In genomic region chr6:42987533-42988451, GRCh38 we compare ENCODE assay signal across 1 cellular context.
TF ChIP-seq lines count a peak whose summit lies in the region.

No MANE protein-coding gene starts in this region.

TF ChIP-seq in HepG2, 621 proteins besides CTCF, POLR2A, EP300 and RAD21:
- no peak for TF ChIP-seq EEA1 (CRISPR knock-in tag; IDR thresholded peaks at IDR 0.05; ENCODE audit: borderline replicate concordance)
- peak; percentile 54 for TF ChIP-seq CEBPB (IDR thresholded peaks at IDR 0.05; ENCODE audit: borderline replicate concordance, low read depth, low read length)
